12 cellular contexts compared by ENCODE assay signal in genomic region chr19:30691767-30692516, GRCh38.
DNase-seq lines count a peak whose midpoint lies in the region; ATAC-seq, FAIRE-seq and TF ChIP-seq lines count a peak whose summit lies in the region.
"Had no signal": no experiment of that assay in that cellular context is flagged by ENCODE, and none has a peak within 500 bp of the region (broad histone marks: within the 10 kb centered on the region; RNA-seq: fewer than 3 reads in every experiment).

No MANE protein-coding gene starts in this region.

- DNase-seq in A549 (ENCODE audit: low read depth in 1 of 2, low spot score in 1 of 2): no peak
- peak; percentile 18 for DNase-seq in SK-MEL-5 (ENCODE audit: low read depth, low spot score)
- peak; percentile 4 to 44 for DNase-seq in foreskin fibroblast
- DNase-seq in prostate gland (ENCODE audit: low spot score): no peak
- no peak for DNase-seq in spleen
- DNase-seq in NCI-H2081 (lab: John Stamatoyannopoulos, UW): no peak
- DNase-seq in activated CD8-positive, alpha-beta T cell treated with anti-CD3 and anti-CD28 coated beads for 36 hours: no peak
- no peak for DNase-seq in activated CD8-positive, alpha-beta memory T cell treated with anti-CD3 and anti-CD28 coated beads, Interleukin-2, amount 10 ng/mL, durations not matched to agents 7 days and 5 days
- DNase-seq: ACHN; activated CD4-positive, alpha-beta T cell treated with anti-CD3 and anti-CD28 coated beads, Interleukin-2, amount 10 ng/mL, durations not matched to agents 24 days and 14 days; activated naive CD8-positive, alpha-beta T cell treated with anti-CD3 and anti-CD28 coated beads for 36 hours; NCI-H526 treated with DMSO at 0.1 percent for 48 hours had no signal

- no peak overlapping the region for H3K4me3 Mint-ChIP-seq in activated CD8-positive, alpha-beta T cell treated with anti-CD3 and anti-CD28 coated beads for 36 hours
- no peak overlapping the region for H3K4me3 Mint-ChIP-seq in activated CD8-positive, alpha-beta memory T cell treated with anti-CD3 and anti-CD28 coated beads, Interleukin-2, amount 10 ng/mL, durations not matched to agents 7 days and 5 days
- H3K4me3 Mint-ChIP-seq: activated CD4-positive, alpha-beta T cell treated with anti-CD3 and anti-CD28 coated beads, Interleukin-2, amount 10 ng/mL, durations not matched to agents 24 days and 14 days; activated naive CD8-positive, alpha-beta T cell treated with anti-CD3 and anti-CD28 coated beads for 36 hours had no signal

- TF ChIP-seq POLR2A in A549 (IDR thresholded peaks at IDR 0.05; ENCODE audit: low read length) (no peak), prostate gland (IDR thresholded peaks at IDR 0.05) (no peak), spleen (IDR thresholded peaks at IDR 0.05) (no peak)

- ATAC-seq in A549: no peak
- no peak for ATAC-seq in activated CD8-positive, alpha-beta T cell treated with anti-CD3 and anti-CD28 coated beads for 36 hours
- no peak for ATAC-seq in activated CD8-positive, alpha-beta memory T cell treated with anti-CD3 and anti-CD28 coated beads, Interleukin-2, amount 10 ng/mL, durations not matched to agents 7 days and 5 days

- H3K27me3 ChIP-seq in prostate gland (replicated peaks; ENCODE audit: insufficient read depth) (no peaks in the 10 kb centered on the region), spleen (replicated peaks in 1 of 7) (peaks cover 0 to 70% (median 0%) of the 10 kb centered on the region in 7 donors)

- no peak for TF ChIP-seq CTCF in A549 (IDR thresholded peaks at IDR 0.05)
- no peak for TF ChIP-seq CTCF in foreskin fibroblast (IDR thresholded peaks at IDR 0.05; ENCODE audit: low read depth, low read length)
- no peak for TF ChIP-seq CTCF in prostate gland (IDR thresholded peaks at IDR 0.05)
- no peak for TF ChIP-seq CTCF in spleen (IDR thresholded peaks at IDR 0.05 in 8 of 11, conservative IDR thresholded peaks at IDR 0.05 in 3 of 11)
- no peak for TF ChIP-seq CTCF in activated CD8-positive, alpha-beta T cell treated with anti-CD3 and anti-CD28 coated beads for 36 hours (IDR thresholded peaks at IDR 0.05)

- H3K27ac Mint-ChIP-seq in activated CD8-positive, alpha-beta T cell treated with anti-CD3 and anti-CD28 coated beads for 36 hours: no peak overlapping the region
- H3K27ac Mint-ChIP-seq in activated CD8-positive, alpha-beta memory T cell treated with anti-CD3 and anti-CD28 coated beads, Interleukin-2, amount 10 ng/mL, durations not matched to agents 7 days and 5 days: no peak overlapping the region
- H3K27ac Mint-ChIP-seq: activated CD4-positive, alpha-beta T cell treated with anti-CD3 and anti-CD28 coated beads, Interleukin-2, amount 10 ng/mL, durations not matched to agents 24 days and 14 days; activated naive CD8-positive, alpha-beta T cell treated with anti-CD3 and anti-CD28 coated beads for 36 hours had no signal

- no peaks in the 10 kb centered on the region for H3K4me1 Mint-ChIP-seq in activated CD8-positive, alpha-beta T cell treated with anti-CD3 and anti-CD28 coated beads for 36 hours (ENCODE audit: low read depth)
- H3K4me1 Mint-ChIP-seq in activated CD8-positive, alpha-beta memory T cell treated with anti-CD3 and anti-CD28 coated beads, Interleukin-2, amount 10 ng/mL, durations not matched to agents 7 days and 5 days: peaks cover 2% of the 10 kb centered on the region

- H3K4me1 ChIP-seq in A549 (no peaks in the 10 kb centered on the region), prostate gland (replicated peaks) (no peaks in the 10 kb centered on the region), spleen (peaks cover 0 to 10% (median 2%) of the 10 kb centered on the region in 6 donors)

- H3K36me3 ChIP-seq in prostate gland: no peaks in the 10 kb centered on the region
- no peaks in the 10 kb centered on the region for H3K36me3 ChIP-seq in spleen

- CTCF ChIA-PET in A549 (lab: Yijun Ruan, JAX): interaction anchor here (0.7 to 7.9 kb wide), 3 partner anchors 9 to 693 kb away, joined by 3 to 75 read pairs (median 51); no protein-coding TSS in a partner anchor
- CTCF ChIA-PET in activated CD8-positive, alpha-beta T cell treated with anti-CD3 and anti-CD28 coated beads for 36 hours (lab: Charles Lee): no interaction called here
- CTCF ChIA-PET in activated CD8-positive, alpha-beta memory T cell treated with anti-CD3 and anti-CD28 coated beads, Interleukin-2, amount 10 ng/mL, durations not matched to agents 7 days and 5 days (lab: Charles Lee): no interaction called here

- POLR2A ChIA-PET in A549 (lab: Yijun Ruan, JAX): no interaction called here
- POLR2A ChIA-PET in activated CD8-positive, alpha-beta T cell treated with anti-CD3 and anti-CD28 coated beads for 36 hours (lab: Charles Lee): no interaction called here

- H3K4me3 ChIP-seq in A549 (no peak overlapping the region; the same call in 2 of the 3 replicates), foreskin fibroblast (ENCODE audit: low read depth in 1 of 2, low read length in 2 of 2) (peak overlapping the region; percentile 19 to 44), prostate gland (peak overlapping the region; percentile 12 to 17), spleen (no peak overlapping the region)

- intact Hi-C loops in prostate gland (cut with DNase I) (loop anchor here (10.0 kb wide), 1 partner anchor 663 kb away; no protein-coding TSS in a partner anchor), spleen (cut with DNase I; ENCODE audit: low total_unique reads) (no loop called here)
- intact Hi-C loops in activated CD8-positive, alpha-beta T cell treated with anti-CD3 and anti-CD28 coated beads for 36 hours (cut with micrococcal nuclease): no loop called here

- peaks cover 42% of the 10 kb centered on the region for H3K27me3 Mint-ChIP-seq in activated CD8-positive, alpha-beta T cell treated with anti-CD3 and anti-CD28 coated beads for 36 hours
- peaks cover 21% of the 10 kb centered on the region for H3K27me3 Mint-ChIP-seq in activated CD8-positive, alpha-beta memory T cell treated with anti-CD3 and anti-CD28 coated beads, Interleukin-2, amount 10 ng/mL, durations not matched to agents 7 days and 5 days

- H3K9me3 Mint-ChIP-seq in activated CD8-positive, alpha-beta T cell treated with anti-CD3 and anti-CD28 coated beads for 36 hours: no peaks in the 10 kb centered on the region
- H3K9me3 Mint-ChIP-seq in activated CD8-positive, alpha-beta memory T cell treated with anti-CD3 and anti-CD28 coated beads, Interleukin-2, amount 10 ng/mL, durations not matched to agents 7 days and 5 days (ENCODE audit: low read depth): no peaks in the 10 kb centered on the region
- H3K9me3 Mint-ChIP-seq: activated CD4-positive, alpha-beta T cell treated with anti-CD3 and anti-CD28 coated beads, Interleukin-2, amount 10 ng/mL, durations not matched to agents 24 days and 14 days; activated naive CD8-positive, alpha-beta T cell treated with anti-CD3 and anti-CD28 coated beads for 36 hours had no signal

- no peak overlapping the region for H3K27ac ChIP-seq in A549
- H3K27ac ChIP-seq in prostate gland: peak overlapping the region; percentile 15 to 39
- no peak overlapping the region for H3K27ac ChIP-seq in spleen

- peak; percentile 28 for FAIRE-seq in A549 (lab: Jason Lieb, UNC)

- H3K4me2 ChIP-seq in A549: peak overlapping the region; percentile 50

- WGBS in A549 (ENCODE audit: missing lambda C conversion rate): 17% methylated on average over 19 of the region's 19 CpGs
- WGBS in prostate gland: 26% methylated on average over 19 of the region's 19 CpGs
- WGBS in spleen, 5 donors: 30 to 43% (median 38%) methylated on average over 19 of the region's 19 CpGs

- H3K9me3 ChIP-seq in A549 (no peaks in the 10 kb centered on the region), prostate gland (no peaks in the 10 kb centered on the region), spleen (no peaks in the 10 kb centered on the region)

- H3K36me3 Mint-ChIP-seq in activated CD8-positive, alpha-beta T cell treated with anti-CD3 and anti-CD28 coated beads for 36 hours (ENCODE audit: low read depth): no peaks in the 10 kb centered on the region
- H3K36me3 Mint-ChIP-seq in activated CD8-positive, alpha-beta memory T cell treated with anti-CD3 and anti-CD28 coated beads, Interleukin-2, amount 10 ng/mL, durations not matched to agents 7 days and 5 days: no peaks in the 10 kb centered on the region
- H3K36me3 Mint-ChIP-seq: activated naive CD8-positive, alpha-beta T cell treated with anti-CD3 and anti-CD28 coated beads for 36 hours had no signal

- no peak for TF ChIP-seq EP300 in A549 (IDR thresholded peaks at IDR 0.05)

- in situ Hi-C loops in SK-MEL-5 (cut with HindIII; ENCODE audit: low pct_unique_long_range_greater_than_20kb, low sequenced_read_pairs): no loop called here

- TF ChIP-seq RAD21 in A549 (conservative IDR thresholded peaks at IDR 0.05 in 1 of 2, IDR thresholded peaks at IDR 0.05 in 1 of 2): no peak

TF ChIP-seq in A549, 52 proteins besides CTCF, POLR2A, EP300 and RAD21:
- TF ChIP-seq JUNB (IDR thresholded peaks at IDR 0.05) (no peak), NFE2L2 (conservative IDR thresholded peaks at IDR 0.05; ENCODE audit: low read length) (no peak), MAX (IDR thresholded peaks at IDR 0.05) (no peak), CHD2 (IDR thresholded peaks at IDR 0.05; ENCODE audit: low read length, partially characterized antibody) (no peak), ZC3H11A (IDR thresholded peaks at IDR 0.05) (no peak), KDM1A (IDR thresholded peaks at IDR 0.05; ENCODE audit: low read depth) (no peak), RNF2 (IDR thresholded peaks at IDR 0.05; ENCODE audit: borderline replicate concordance, low read depth) (no peak), GATA3 (IDR thresholded peaks at IDR 0.05; ENCODE audit: borderline replicate concordance) (no peak)

Comparison
In these comparisons a context has a peak if more than half of its experiments do, and no peak if none do; other contexts are left out.
1. DNase-seq: peak in SK-MEL-5 (single experiment) and foreskin fibroblast (2 of 2); none in A549 (0 of 2), prostate gland (single experiment), spleen (single experiment), NCI-H2081 (0 of 2), activated CD8-positive, alpha-beta T cell treated with anti-CD3 and anti-CD28 coated beads for 36 hours (single experiment) and activated CD8-positive, alpha-beta memory T cell treated with anti-CD3 and anti-CD28 coated beads, Interleukin-2, amount 10 ng/mL, durations not matched to agents 7 days and 5 days (single experiment).
2. H3K27ac ChIP-seq: peak in prostate gland (2 of 2); none in A549 (0 of 2) and spleen (0 of 8).
3. H3K4me3 ChIP-seq: peak in foreskin fibroblast (2 of 2) and prostate gland (2 of 2); none in A549 (single experiment) and spleen (0 of 8).